Comparison of ENCODE assay signal across 9 cellular contexts in genomic region chr13:95536629-95537241, GRCh38. TPM values are rescaled to one million over a fixed set of nuclear protein-coding genes. Genes with fewer than 3 reads are reported as not detected.
DNase-seq lines count a peak whose midpoint lies in the region; ATAC-seq and TF ChIP-seq lines count a peak whose summit lies in the region.
"Had no signal": no experiment of that assay in that cellular context is flagged by ENCODE, and none has a peak within 500 bp of the region (broad histone marks: within the 10 kb centered on the region; RNA-seq: fewer than 3 reads in every experiment).

No MANE protein-coding gene starts in this region.

- H3K4me1 Mint-ChIP-seq in type B pancreatic cell (ENCODE audit: unreplicated experiment): peaks cover 22% of the 10 kb centered on the region

- no peaks in the 10 kb centered on the region for H3K36me3 Mint-ChIP-seq in type B pancreatic cell

- H4K20me1 ChIP-seq in OCI-LY1 (ENCODE audit: insufficient read depth, low read length): no peaks in the 10 kb centered on the region

- peaks cover 0 to 4% (median 0%) of the 10 kb centered on the region in 9 donors for H3K27me3 ChIP-seq in heart left ventricle
- H3K27me3 ChIP-seq in OCI-LY1 (ENCODE audit: insufficient read depth, low read length): no peaks in the 10 kb centered on the region
- peaks cover 0 to 5% (median 0%) of the 10 kb centered on the region in 4 donors for H3K27me3 ChIP-seq in esophagus squamous epithelium

- peaks cover 0 to 13% (median 5%) of the 10 kb centered on the region in 12 donors for H3K4me1 ChIP-seq in heart left ventricle
- no peaks in the 10 kb centered on the region for H3K4me1 ChIP-seq in OCI-LY1 (ENCODE audit: insufficient read depth, low read length, severe bottlenecking)
- H3K4me1 ChIP-seq in esophagus squamous epithelium: peaks cover 4 to 48% (median 12%) of the 10 kb centered on the region in 3 donors

- H3K27ac ChIP-seq in heart left ventricle (no peak overlapping the region), OCI-LY1 (ENCODE audit: low read depth, low read length, poor library complexity, severe bottlenecking) (no peak overlapping the region), esophagus squamous epithelium (no peak overlapping the region), caudate nucleus (ENCODE audit: low read depth, low read length) (no peak overlapping the region)

- H3K79me2 ChIP-seq in OCI-LY1 (ENCODE audit: insufficient read depth, low read length): no peaks in the 10 kb centered on the region

- H3K9me3 ChIP-seq in heart left ventricle (no peaks in the 10 kb centered on the region), OCI-LY1 (ENCODE audit: low read length) (no peaks in the 10 kb centered on the region), esophagus squamous epithelium (no peaks in the 10 kb centered on the region)

- H3K9me3 Mint-ChIP-seq in type B pancreatic cell: no peaks in the 10 kb centered on the region

- H2AFZ ChIP-seq in OCI-LY1 (ENCODE audit: low read length): no peak overlapping the region

- no peak overlapping the region for H3K4me3 Mint-ChIP-seq in type B pancreatic cell

- TF ChIP-seq CTCF in heart left ventricle (IDR thresholded peaks at IDR 0.05) (peak; percentile 18 to 59 (median 46)), OCI-LY1 (IDR thresholded peaks at IDR 0.05; ENCODE audit: low read length) (peak; percentile 76), esophagus squamous epithelium (IDR thresholded peaks at IDR 0.05) (peak in 4 of 6 experiments; percentile 14 to 60 (median 32)), type B pancreatic cell (conservative IDR thresholded peaks at IDR 0.05) (peak; percentile 70)

- no peaks in the 10 kb centered on the region for H3K36me3 ChIP-seq in heart left ventricle
- H3K36me3 ChIP-seq in OCI-LY1 (ENCODE audit: insufficient read depth, low read length): no peaks in the 10 kb centered on the region
- no peaks in the 10 kb centered on the region for H3K36me3 ChIP-seq in esophagus squamous epithelium

- H3K9ac ChIP-seq in OCI-LY1 (ENCODE audit: low read length): no peak overlapping the region

- no peak for TF ChIP-seq POLR2A in heart left ventricle (IDR thresholded peaks at IDR 0.05)
- no peak for TF ChIP-seq POLR2A in esophagus squamous epithelium (IDR thresholded peaks at IDR 0.05)

- no peak overlapping the region for H3K27ac Mint-ChIP-seq in type B pancreatic cell

- H3K9me2 ChIP-seq in OCI-LY1 (ENCODE audit: low read depth, low read length): no peaks in the 10 kb centered on the region

- no peak for ATAC-seq in heart left ventricle
- ATAC-seq in left cardiac atrium: no peak
- ATAC-seq in HG02885 (IDR thresholded peaks at IDR 0.05; ENCODE audit: poor library complexity, unreplicated experiment): no peak

- DNase-seq in heart left ventricle (no peak), left cardiac atrium (no peak), esophagus squamous epithelium (lab: John Stamatoyannopoulos, UW) (no peak), type B pancreatic cell (ENCODE audit: extremely low spot score, unreplicated experiment) (no peak), T1000 (lab: John Stamatoyannopoulos, UW) (no peak), caudate nucleus (lab: John Stamatoyannopoulos, UW) (no peak)
- DNase-seq: activated T-cell treated with anti-CD3 and anti-CD28 coated beads, Interleukin-2, amount 50 U/mL, for 1 hour had no signal

- WGBS in heart left ventricle, 4 donors: 23 to 29% (median 26%) methylated on average over 6 of the region's 6 CpGs
- 8 to 13% methylated on average over 6 of the region's 6 CpGs for WGBS in esophagus squamous epithelium, 2 donors

- peaks cover 8% of the 10 kb centered on the region for H3K27me3 Mint-ChIP-seq in type B pancreatic cell

- H3K4me3 ChIP-seq in heart left ventricle (no peak overlapping the region), OCI-LY1 (ENCODE audit: low read depth, low read length, poor library complexity, severe bottlenecking) (no peak overlapping the region), esophagus squamous epithelium (no peak overlapping the region)

- no peaks in the 10 kb centered on the region for H3F3A ChIP-seq in OCI-LY1 (ENCODE audit: insufficient read depth, low read length)

- intact Hi-C loops in heart left ventricle (cut with DNase I) (loop anchor here in 9 of 10 donors (2.0 to 10.0 kb wide), 8 partner anchors 118 to 301 kb away; no protein-coding TSS in a partner anchor), left cardiac atrium (cut with DNase I) (loop anchor here in 1 of 2 donors (5.0 to 10.0 kb wide), 2 partner anchors 128 to 296 kb away; no protein-coding TSS in a partner anchor), esophagus squamous epithelium (cut with DNase I) (no loop called here)

- no peak overlapping the region for H3K4me2 ChIP-seq in OCI-LY1 (ENCODE audit: low read length)

RNA-seq across cellular contexts. Expression of gene CLDN10, which starts 15.8 kb away (rescaled TPM):
- under 1 TPM in 2 of 9 donors, not detected in 7; 0.23 to 0.52 TPM for total RNA-seq in heart left ventricle
- polyA plus RNA-seq in heart left ventricle: under 1 TPM; 0.12 to 0.34 TPM
- not detected for total RNA-seq in left cardiac atrium
- 1 to 10 TPM in 2 of 4 donors, not detected in 2; 1.3 to 9.5 TPM for total RNA-seq in esophagus squamous epithelium
- total RNA-seq in type B pancreatic cell (ENCODE audit: low replicate concordance): 0.45 and 2.1 TPM in 2 replicates
